In the genomic region with DNA sequence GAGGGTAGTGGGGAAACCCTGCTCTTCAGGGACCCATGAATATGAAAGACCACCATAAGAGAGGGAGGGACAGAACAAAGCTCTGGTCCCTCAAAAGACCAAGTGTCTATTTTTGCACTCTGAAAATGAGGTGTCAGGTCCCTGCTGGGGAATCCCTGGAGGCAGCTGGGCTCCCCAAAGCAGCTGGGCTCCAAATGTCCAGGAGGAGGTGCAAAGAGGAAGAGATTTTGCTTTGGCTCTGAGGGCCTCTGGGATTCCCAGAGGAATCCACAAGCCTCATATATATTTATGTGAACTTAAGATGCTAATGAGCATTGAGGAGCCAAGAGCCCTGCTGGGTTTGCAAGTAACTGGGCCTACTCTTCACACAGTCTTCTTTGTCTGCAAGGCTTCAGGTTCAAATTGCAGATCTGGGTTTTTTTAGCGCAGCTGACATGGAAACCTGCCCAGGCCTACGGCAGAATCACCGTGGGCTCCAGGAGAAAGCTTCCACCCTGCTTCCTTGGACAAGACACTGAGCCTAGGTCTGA, we compare ENCODE assay signal across 15 cellular contexts.
"Had no signal": no experiment of that assay in that cellular context is flagged by ENCODE, and none has a peak within 500 bp of the region (broad histone marks: within the 10 kb centered on the region; RNA-seq: fewer than 3 reads in every experiment).

No MANE protein-coding gene starts in this region.

- H3K27ac ChIP-seq: cardiac muscle cell, heart right ventricle, neutrophil, right lobe of liver, spleen, thoracic aorta had no signal

- H3K9me3 Mint-ChIP-seq: activated CD4-positive, alpha-beta memory T cell treated with anti-CD3 and anti-CD28 coated beads, Interleukin-2, amount 10 ng/mL, durations not matched to agents 7 days and 5 days; activated naive CD8-positive, alpha-beta T cell treated with anti-CD3 and anti-CD28 coated beads for 36 hours; activated T-cell treated with anti-CD3 and anti-CD28 coated beads, Interleukin-2, amount 50 U/mL, for 72 hours; memory B cell had no signal

- H3K4me3 Mint-ChIP-seq: activated CD4-positive, alpha-beta memory T cell treated with anti-CD3 and anti-CD28 coated beads, Interleukin-2, amount 10 ng/mL, durations not matched to agents 7 days and 5 days; activated naive CD8-positive, alpha-beta T cell treated with anti-CD3 and anti-CD28 coated beads for 36 hours; activated T-cell treated with anti-CD3 and anti-CD28 coated beads, Interleukin-2, amount 50 U/mL, for 72 hours; memory B cell had no signal

- H3K36me3 Mint-ChIP-seq: activated naive CD8-positive, alpha-beta T cell treated with anti-CD3 and anti-CD28 coated beads for 36 hours; memory B cell had no signal

- H3K27me3 ChIP-seq: cardiac muscle cell, right lobe of liver, spleen had no signal

- H3K4me1 Mint-ChIP-seq: activated CD4-positive, alpha-beta memory T cell treated with anti-CD3 and anti-CD28 coated beads, Interleukin-2, amount 10 ng/mL, durations not matched to agents 7 days and 5 days; activated naive CD8-positive, alpha-beta T cell treated with anti-CD3 and anti-CD28 coated beads for 36 hours; memory B cell had no signal

- H3K27ac Mint-ChIP-seq: activated CD4-positive, alpha-beta memory T cell treated with anti-CD3 and anti-CD28 coated beads, Interleukin-2, amount 10 ng/mL, durations not matched to agents 7 days and 5 days; activated naive CD8-positive, alpha-beta T cell treated with anti-CD3 and anti-CD28 coated beads for 36 hours; activated T-cell treated with anti-CD3 and anti-CD28 coated beads, Interleukin-2, amount 50 U/mL, for 72 hours; memory B cell had no signal

- DNase-seq: activated CD4-positive, alpha-beta memory T cell treated with anti-CD3 and anti-CD28 coated beads, Interleukin-2, amount 10 ng/mL, durations not matched to agents 7 days and 5 days; activated gamma-delta T cell treated with Interleukin-2 at 50 U/mL for 16 hours; activated naive CD8-positive, alpha-beta T cell treated with anti-CD3 and anti-CD28 coated beads for 36 hours; activated T-cell treated with anti-CD3 and anti-CD28 coated beads, Interleukin-2, amount 50 U/mL, for 72 hours; heart right ventricle; right lobe of liver; spleen; stimulated activated CD4-positive, alpha-beta T cell treated with anti-CD3 and anti-CD28 coated beads, Interleukin-1b, Interleukin-23, amount 100 ng/mL, for 48 hours; stimulated activated naive CD4-positive, alpha-beta T cell treated with Interleukin-2 at 50 U/mL for 16 hours; T-helper 9 cell had no signal

- H3K4me3 ChIP-seq: cardiac muscle cell, heart right ventricle, right lobe of liver, spleen, thoracic aorta had no signal

- H3K9me3 ChIP-seq: heart right ventricle, neutrophil, right lobe of liver, spleen, thoracic aorta had no signal

- H3K36me3 ChIP-seq: cardiac muscle cell, heart right ventricle, neutrophil, right lobe of liver, spleen, thoracic aorta had no signal

- ATAC-seq: activated T-cell treated with anti-CD3 and anti-CD28 coated beads, Interleukin-2, amount 50 U/mL, for 72 hours; heart right ventricle; left lobe of liver; right lobe of liver had no signal

- H3K4me1 ChIP-seq: right lobe of liver had no signal
